ENCODE assay signal across 8 cellular contexts in genomic region chr7:88218428-88218745, GRCh38. TPM values are rescaled to one million over a fixed set of nuclear protein-coding genes. Genes with fewer than 3 reads are reported as not detected.
A peak's percentile ranks its signal among the peaks of the same experiment; 100 is the strongest.
DNase-seq lines count a peak whose midpoint lies in the region; ATAC-seq and TF ChIP-seq lines count a peak whose summit lies in the region.

No MANE protein-coding gene starts in this region.

- H3K4me3 ChIP-seq in AG04450 (ENCODE audit: low read depth, low read length): peak overlapping the region; percentile 89
- peak overlapping the region; percentile 89 for H3K4me3 ChIP-seq in IMR-90 (ENCODE audit: insufficient read depth, low read depth, low read length)

- H3K4me2 ChIP-seq in IMR-90 (ENCODE audit: low read depth, low read length): peak overlapping the region; percentile 97

- H3K27ac Mint-ChIP-seq in central memory CD8-positive, alpha-beta T cell (ENCODE audit: low read depth): peak overlapping the region; percentile 95
- peak overlapping the region; percentile 60 to 86 (median 81) for H3K27ac Mint-ChIP-seq in nephron

- H3K4me1 ChIP-seq in IMR-90 (ENCODE audit: control insufficient read depth, insufficient read depth, low read length): peaks cover 2% of the 10 kb centered on the region; the same call in 1 of the 2 replicates

- intact Hi-C loops in IMR-90 (cut with micrococcal nuclease): no loop called here

- H4K91ac ChIP-seq in IMR-90 (ENCODE audit: insufficient read depth, low read depth, low read length): no peak overlapping the region

- no peak overlapping the region for H2AK5ac ChIP-seq in IMR-90 (ENCODE audit: low read depth, low read length)

- H2BK20ac ChIP-seq in IMR-90 (ENCODE audit: low read depth, low read length): no peak overlapping the region

- in situ Hi-C loops in IMR-90 (cut with MboI; ENCODE audit: low sequenced_read_pairs): no loop called here

- no peaks in the 10 kb centered on the region for H3K27me3 Mint-ChIP-seq in central memory CD8-positive, alpha-beta T cell
- H3K27me3 Mint-ChIP-seq in nephron (ENCODE audit: low read depth): no peaks in the 10 kb centered on the region

- peaks cover 3% of the 10 kb centered on the region for H3K9me1 ChIP-seq in IMR-90 (ENCODE audit: insufficient read depth, low read length)

- dilution Hi-C loops in IMR-90 (cut with HindIII; ENCODE audit: low sequenced_read_pairs, unreplicated experiment): no loop called here

- H3K23ac ChIP-seq in IMR-90 (ENCODE audit: low read depth, low read length): 0 out of 2 replicates have a peak overlapping the region, but pooled peaks have one; percentile 59

- no peaks in the 10 kb centered on the region for H3K9me3 ChIP-seq in AG04450 (ENCODE audit: control insufficient read depth, insufficient read depth, low read length)
- H3K9me3 ChIP-seq in IMR-90 (ENCODE audit: control insufficient read depth, insufficient read depth, low read length): no peaks in the 10 kb centered on the region

- H2AFZ ChIP-seq in IMR-90 (replicated peaks; ENCODE audit: low read length, poor library complexity): no peak overlapping the region

- H3K36me3 ChIP-seq in IMR-90 (ENCODE audit: control insufficient read depth, insufficient read depth, low read length): peaks cover 17% of the 10 kb centered on the region

- no peak overlapping the region for H2BK15ac ChIP-seq in IMR-90 (ENCODE audit: low read depth, low read length)

- H3K4me1 Mint-ChIP-seq in central memory CD8-positive, alpha-beta T cell: peaks cover 36% of the 10 kb centered on the region
- peaks cover 26% of the 10 kb centered on the region for H3K4me1 Mint-ChIP-seq in nephron

- CTCF ChIA-PET in AG04450 (lab: Charles Lee) (interaction anchor here (0.9 to 1.5 kb wide), 3 partner anchors 8 to 49 kb away, joined by 3 to 5 read pairs (median 3); no protein-coding TSS in a partner anchor), IMR-90 (lab: Yijun Ruan, JAX) (interaction anchor here (1.7 kb wide), 1 partner anchor 10 kb away, joined by 6 read pairs; no protein-coding TSS in a partner anchor)

- TF ChIP-seq RAD21 in IMR-90 (IDR thresholded peaks at IDR 0.05; ENCODE audit: low read length): no peak

- H3K4me3 Mint-ChIP-seq in central memory CD8-positive, alpha-beta T cell: peak overlapping the region; percentile 95
- peak overlapping the region; percentile 86 to 95 (median 91) for H3K4me3 Mint-ChIP-seq in nephron

- ATAC-seq in IMR-90 (ENCODE audit: low read depth) (no peak), HG03565 (IDR thresholded peaks at IDR 0.05; ENCODE audit: unreplicated experiment) (no peak)
- no peak for ATAC-seq in central memory CD8-positive, alpha-beta T cell (replicated peaks; ENCODE audit: extremely low read depth, poor library complexity, severe bottlenecking)

- WGBS in IMR-90 (ENCODE audit: extremely low coverage in 2 of 2, insufficient read length in 1 of 2), 2 experiments: no CpG with 5 or more reads among the region's 5 CpGs

- no peak overlapping the region for H3K14ac ChIP-seq in IMR-90 (replicated peaks; ENCODE audit: low read depth, low read length)

- H3K27ac ChIP-seq in AG04450 (ENCODE audit: low read depth, low read length) (no peak overlapping the region), IMR-90 (ENCODE audit: insufficient read depth, low read length) (no peak overlapping the region)

- BruUV-seq in IMR-90 (replicated peaks; lab: Mats Ljungman, UMichigan): no TSS peak

- H3K18ac ChIP-seq in IMR-90 (ENCODE audit: low read depth, low read length): no peak overlapping the region

- DNase-seq in AG04450 (ENCODE audit: low read depth, low spot score) (no peak), IMR-90 (no peak), UCSD-AML1 (lab: John Stamatoyannopoulos, UW; ENCODE audit: unreplicated experiment) (no peak), NCI-H128 (lab: John Stamatoyannopoulos, UW; ENCODE audit: unreplicated experiment) (no peak), midbrain (lab: John Stamatoyannopoulos, UW) (no peak)
- no peak for DNase-seq in central memory CD8-positive, alpha-beta T cell (ENCODE audit: low spot score in 2 of 2)

- no peaks in the 10 kb centered on the region for H3K27me3 ChIP-seq in AG04450 (ENCODE audit: control insufficient read depth, insufficient read depth, low read length)
- H3K27me3 ChIP-seq in IMR-90 (ENCODE audit: control insufficient read depth, insufficient read depth, low read length): no peaks in the 10 kb centered on the region

- no peak overlapping the region for H3K56ac ChIP-seq in IMR-90 (ENCODE audit: extremely low read depth, insufficient read depth, low read length)

- no peaks in the 10 kb centered on the region for H3K9me3 Mint-ChIP-seq in central memory CD8-positive, alpha-beta T cell
- H3K9me3 Mint-ChIP-seq in nephron: no peaks in the 10 kb centered on the region

- H3K4ac ChIP-seq in IMR-90 (ENCODE audit: low read depth, low read length): no peak overlapping the region

- H2BK120ac ChIP-seq in IMR-90 (ENCODE audit: low read depth, low read length): no peak overlapping the region

- peaks cover 24% of the 10 kb centered on the region for H3K36me3 Mint-ChIP-seq in central memory CD8-positive, alpha-beta T cell (ENCODE audit: insufficient read depth)
- H3K36me3 Mint-ChIP-seq in nephron (ENCODE audit: low read depth): peaks cover 25% of the 10 kb centered on the region

- H4K20me1 ChIP-seq in IMR-90 (ENCODE audit: insufficient read depth, low read length): peaks cover 3% of the 10 kb centered on the region; the same call in 1 of the 2 replicates

- POLR2A ChIA-PET in AG04450 (lab: Yijun Ruan, JAX): no interaction called here
- POLR2A ChIA-PET in IMR-90 (lab: Charles Lee; ENCODE audit: unreplicated experiment): interaction anchor here (1.2 kb wide), 1 partner anchor 12 kb away, joined by 3 read pairs; no protein-coding TSS in a partner anchor

- H2AK9ac ChIP-seq in IMR-90 (replicated peaks; ENCODE audit: low read depth, low read length, poor library complexity): no peak overlapping the region

- H2BK5ac ChIP-seq in IMR-90 (ENCODE audit: low read depth, low read length, poor library complexity, severe bottlenecking): no peak overlapping the region

- H3K9ac ChIP-seq in IMR-90 (ENCODE audit: low read depth, low read length): peak overlapping the region; percentile 80; the same call in 1 of the 2 replicates

- TF ChIP-seq CTCF in AG04450 (IDR thresholded peaks at IDR 0.05; ENCODE audit: low read depth, low read length): no peak
- no peak for TF ChIP-seq CTCF in IMR-90 (conservative IDR thresholded peaks at IDR 0.05; ENCODE audit: low read depth, low read length)
- TF ChIP-seq CTCF in nephron (IDR thresholded peaks at IDR 0.05; ENCODE audit: unreplicated experiment in 3 of 3): no peak

- no peak overlapping the region for H4K5ac ChIP-seq in IMR-90 (ENCODE audit: low read depth, low read length)

- H3K79me1 ChIP-seq in IMR-90 (ENCODE audit: low read depth in 1 of 2, low read length in 2 of 2): peaks cover 28 to 38% of the 10 kb centered on the region in 2 experiments

- TF ChIP-seq POLR2A in IMR-90 (IDR thresholded peaks at IDR 0.05; ENCODE audit: low read depth, low read length): no peak

- H4K8ac ChIP-seq in IMR-90 (ENCODE audit: low read depth in 2 of 2, low read length in 2 of 2): no peak overlapping the region

TF ChIP-seq in IMR-90, 13 proteins besides CTCF, POLR2A, EP300 and RAD21:
- TF ChIP-seq RFX5 (IDR thresholded peaks at IDR 0.05; ENCODE audit: low read depth, low read length): no peak
- TF ChIP-seq MXI1 (IDR thresholded peaks at IDR 0.05; ENCODE audit: borderline replicate concordance, low read depth, low read length): no peak
- TF ChIP-seq MAFK (IDR thresholded peaks at IDR 0.05; ENCODE audit: low read depth, low read length): no peak
- no peak for TF ChIP-seq FOS (IDR thresholded peaks at IDR 0.05; ENCODE audit: low read depth, low read length)
- TF ChIP-seq BHLHE40 (IDR thresholded peaks at IDR 0.05; ENCODE audit: low read depth, low read length): no peak
- no peak for TF ChIP-seq CEBPB (IDR thresholded peaks at IDR 0.05; ENCODE audit: low read depth, low read length)
- no peak for TF ChIP-seq SMC3 (IDR thresholded peaks at IDR 0.05; ENCODE audit: low read depth, low read length)
- TF ChIP-seq NFE2L2 (IDR thresholded peaks at IDR 0.05; ENCODE audit: low read depth, low read length): no peak
- TF ChIP-seq CHD1 (IDR thresholded peaks at IDR 0.05; ENCODE audit: low read depth, low read length): no peak
- TF ChIP-seq MAZ (IDR thresholded peaks at IDR 0.05; ENCODE audit: borderline replicate concordance, low read depth, low read length): no peak
- TF ChIP-seq USF2 (IDR thresholded peaks at IDR 0.05; ENCODE audit: low read depth, low read length): no peak
- TF ChIP-seq ELK1 (IDR thresholded peaks at IDR 0.05; ENCODE audit: borderline replicate concordance, low read depth, low read length): no peak
- no peak for TF ChIP-seq RCOR1 (IDR thresholded peaks at IDR 0.05; ENCODE audit: insufficient replicate concordance, low read length)

RNA-seq across cellular contexts. Expression of gene SRI, which starts 1.5 kb away (rescaled TPM):
- polyA plus RNA-seq in AG04450 (2011; rRNA removed): 134 and 171 TPM in 2 replicates
- 63.4 and 75.0 TPM in 2 replicates for polyA minus RNA-seq in AG04450 (2011; rRNA and poly(A)+ RNA removed)
- 83.3 and 111 TPM in 2 replicates for total RNA-seq in IMR-90 (2012; rRNA removed)
- 115 and 126 TPM in 2 replicates for polyA plus RNA-seq in IMR-90 (2012; rRNA removed)
- 17.9 and 26.0 TPM in 2 replicates for polyA plus RNA-seq in IMR-90 (2012; cell fraction: cytosol; rRNA removed)
- polyA plus RNA-seq in IMR-90 (2012; cell fraction: nucleus; rRNA removed; ENCODE audit: low replicate concordance): 7.7 and 72.2 TPM in 2 replicates
